ENCODE assay signal across 8 cellular contexts in the genomic region with DNA sequence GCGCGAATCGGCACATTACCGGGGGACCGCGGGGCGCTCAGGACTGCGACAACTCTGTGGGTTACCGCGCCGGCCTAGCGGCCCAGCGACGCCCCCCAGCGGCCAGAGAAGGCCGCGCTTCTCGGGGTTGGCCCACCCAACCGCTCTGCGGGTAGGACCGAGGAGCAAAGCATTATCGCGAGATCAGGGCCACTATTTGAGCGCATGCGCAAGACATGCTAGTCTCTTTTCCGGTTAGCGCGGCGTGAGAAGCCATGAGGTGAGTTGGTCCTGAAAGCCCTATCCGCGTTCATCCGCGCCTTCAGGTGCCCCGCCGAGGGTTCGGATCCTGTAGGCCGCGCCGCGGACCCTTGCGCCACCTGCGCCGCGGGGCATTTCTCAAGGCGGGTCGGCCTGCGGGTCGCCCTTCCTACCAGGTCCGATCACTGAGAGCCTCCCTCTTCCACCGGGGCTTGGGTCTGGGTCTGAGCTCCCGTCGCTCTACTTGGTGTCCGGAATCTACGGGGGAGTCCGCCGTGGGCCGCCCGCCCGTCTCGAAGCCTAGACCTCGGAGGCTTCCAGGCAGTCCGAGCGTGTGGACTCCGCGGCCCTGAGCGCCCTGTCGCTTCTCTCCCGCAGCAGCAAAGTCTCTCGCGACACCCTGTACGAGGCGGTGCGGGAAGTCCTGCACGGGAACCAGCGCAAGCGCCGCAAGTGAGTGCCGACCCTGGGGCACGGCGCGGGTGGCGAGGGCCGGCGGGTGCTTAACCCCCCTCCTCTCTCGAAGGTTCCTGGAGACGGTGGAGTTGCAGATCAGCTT. TPM values are rescaled to one million over a fixed set of nuclear protein-coding genes. Genes with fewer than 3 reads are reported as not detected.
A peak's percentile ranks its signal among the peaks of the same experiment; 100 is the strongest.
DNase-seq lines count a peak whose midpoint lies in the region; ATAC-seq and TF ChIP-seq lines count a peak whose summit lies in the region.

A gene (plus strand): TSS at position 221 of the 799 bp plus-strand sequence. CDS start 34 bp downstream, at position 255.

- H3K27me3 ChIP-seq in adrenal gland = no peaks in the 10 kb centered on the region
- H3K27me3 ChIP-seq in heart right ventricle = no peaks in the 10 kb centered on the region

- H3K27ac Mint-ChIP-seq in T-cell = peak within 1 kb of the TSS; percentile 98 to 99
- H3K27ac Mint-ChIP-seq in progenitor cell of endocrine pancreas = peak within 1 kb of the TSS; percentile 100

- H3K9me3 Mint-ChIP-seq in T-cell (no peaks in the 10 kb centered on the region), progenitor cell of endocrine pancreas (ENCODE audit: low read depth) (no peaks in the 10 kb centered on the region)

- H3K36me3 Mint-ChIP-seq in T-cell = peaks cover 23% of the 10 kb centered on the region
- peaks cover 15% of the 10 kb centered on the region for H3K36me3 Mint-ChIP-seq in progenitor cell of endocrine pancreas (ENCODE audit: insufficient read depth)

- H3K9me3 ChIP-seq in adrenal gland (replicated peaks in 1 of 3) (no peaks in the 10 kb centered on the region), heart right ventricle (no peaks in the 10 kb centered on the region)

- TF ChIP-seq CTCF in GM12874 (IDR thresholded peaks at IDR 0.05; ENCODE audit: insufficient read depth, low read depth, low read length) = peak; percentile 99
- peak; percentile 83 to 97 (median 88) for TF ChIP-seq CTCF in adrenal gland (IDR thresholded peaks at IDR 0.05)
- peak; percentile 94 to 99 (median 97) for TF ChIP-seq CTCF in heart right ventricle (IDR thresholded peaks at IDR 0.05)
- TF ChIP-seq CTCF in progenitor cell of endocrine pancreas (IDR thresholded peaks at IDR 0.05; ENCODE audit: unreplicated experiment) = peak; percentile 97

- H3K27ac ChIP-seq in adrenal gland (peak within 1 kb of the TSS; percentile 45 to 93 (median 88)), heart right ventricle (peak within 1 kb of the TSS; percentile 44 to 93 (median 89))

- H3K4me3 Mint-ChIP-seq in T-cell (peak within 1 kb of the TSS; percentile 95 to 98 (median 96)), progenitor cell of endocrine pancreas (ENCODE audit: low read depth) (peak within 1 kb of the TSS; percentile 97)

- peak; percentile 82 for ATAC-seq in HG02763 (IDR thresholded peaks at IDR 0.05; ENCODE audit: unreplicated experiment)
- peak; percentile 85 to 92 (median 91) for ATAC-seq in T-cell (replicated peaks in 1 of 4)
- peak; percentile 87 to 95 (median 93) for ATAC-seq in heart right ventricle

- intact Hi-C loops in adrenal gland (cut with DNase I) (no loop called here), heart right ventricle (cut with DNase I) (loop anchor here in 6 of 10 donors (1.0 to 5.0 kb wide), 3 partner anchors 28 to 126 kb away; a partner anchor contains a TSS)

- POLR2A ChIA-PET in T-cell (lab: Charles Lee) = interaction anchor here in 1 of 2 donors (0.6 to 0.7 kb wide), 2 partner anchors 119 to 127 kb away, joined by 3 to 8 read pairs; no protein-coding TSS in a partner anchor

- peak; percentile 82 to 89 for TF ChIP-seq POLR2A in adrenal gland (IDR thresholded peaks at IDR 0.05)

- H3K4me1 Mint-ChIP-seq in T-cell = peaks cover 35 to 42% (median 40%) of the 10 kb centered on the region in 3 donors
- H3K4me1 Mint-ChIP-seq in progenitor cell of endocrine pancreas (ENCODE audit: low read depth) = peaks cover 26% of the 10 kb centered on the region

- H3K4me3 ChIP-seq in adrenal gland = peak within 1 kb of the TSS; percentile 26 to 77 (median 70)
- H3K4me3 ChIP-seq in heart right ventricle = peak within 1 kb of the TSS; percentile 68 to 87 (median 82)

- 0 to 3% (median 1%) methylated on average over 12 to 86 of the region's 86 CpGs for WGBS in adrenal gland, 4 donors
- 0 to 1% methylated on average over 85 to 86 of the region's 86 CpGs for WGBS in heart right ventricle, 2 donors

- H3K4me1 ChIP-seq in adrenal gland (replicated peaks in 1 of 2) (peaks cover 12 to 50% of the 10 kb centered on the region in 2 donors), heart right ventricle (peaks cover 4 to 46% (median 40%) of the 10 kb centered on the region in 9 donors)

- DNase-seq in NCI-H1436 treated with DMSO at 0.1 percent for 48 hours (lab: John Stamatoyannopoulos, UW) (peak; percentile 82), T-cell (peak; percentile 90 to 97 (median 95)), adrenal gland (peak; percentile 96 to 99 (median 97)), heart right ventricle (peak; percentile 92 to 97), progenitor cell of endocrine pancreas (ENCODE audit: low spot score, unreplicated experiment) (peak; percentile 90), ureter (ENCODE audit: low spot score) (peak; percentile 98)

- peaks cover 0 to 25% of the 10 kb centered on the region in 2 donors for H3K36me3 ChIP-seq in adrenal gland (replicated peaks in 1 of 2)
- peaks cover 0 to 55% (median 23%) of the 10 kb centered on the region in 9 donors for H3K36me3 ChIP-seq in heart right ventricle

- H3K27me3 Mint-ChIP-seq in T-cell (no peaks in the 10 kb centered on the region), progenitor cell of endocrine pancreas (no peaks in the 10 kb centered on the region)

- CTCF ChIA-PET in T-cell (lab: Charles Lee) = interaction anchor here (0.6 to 2.0 kb wide), 11 partner anchors 11 to 201 kb away, joined by 3 to 11 read pairs (median 3); a partner anchor contains a TSS

RNA-seq across cellular contexts. Expression of the gene that starts here (rescaled TPM):
- total RNA-seq in T-cell = 1,000 to 10,000 TPM; 1,890 to 2,203 (median 2,081) TPM
- total RNA-seq in adrenal gland = 1,000 to 10,000 TPM in 5 of 8 donors, 100 to 1,000 TPM in 3; 680 to 1,387 (median 1,180) TPM
- 1,000 to 10,000 TPM in 1 of 3 donors, 100 to 1,000 TPM in 2; 733 to 1,132 (median 750) TPM for polyA plus RNA-seq in adrenal gland
- total RNA-seq in heart right ventricle = 100 to 1,000 TPM; 476 to 650 (median 529) TPM
- polyA plus RNA-seq in heart right ventricle = 1,000 to 10,000 TPM in 1 of 2 donors, 100 to 1,000 TPM in 1; 231 to 1,620 TPM
- total RNA-seq in progenitor cell of endocrine pancreas = 1,416 and 1,451 TPM in 2 replicates
- total RNA-seq in ureter = 2,073 TPM

Comparison
In these comparisons a context has a peak if more than half of its experiments do, and no peak if none do; other contexts are left out.
1. Peak in every context shown above with its lines: DNase-seq, ATAC-seq, H3K4me3 ChIP-seq and H3K27ac ChIP-seq.
2. intact Hi-C loops: an anchor here in heart right ventricle (1.0 to 5.0 kb wide); none called in adrenal gland.